8 cellular contexts compared by ENCODE assay signal in the genomic region with DNA sequence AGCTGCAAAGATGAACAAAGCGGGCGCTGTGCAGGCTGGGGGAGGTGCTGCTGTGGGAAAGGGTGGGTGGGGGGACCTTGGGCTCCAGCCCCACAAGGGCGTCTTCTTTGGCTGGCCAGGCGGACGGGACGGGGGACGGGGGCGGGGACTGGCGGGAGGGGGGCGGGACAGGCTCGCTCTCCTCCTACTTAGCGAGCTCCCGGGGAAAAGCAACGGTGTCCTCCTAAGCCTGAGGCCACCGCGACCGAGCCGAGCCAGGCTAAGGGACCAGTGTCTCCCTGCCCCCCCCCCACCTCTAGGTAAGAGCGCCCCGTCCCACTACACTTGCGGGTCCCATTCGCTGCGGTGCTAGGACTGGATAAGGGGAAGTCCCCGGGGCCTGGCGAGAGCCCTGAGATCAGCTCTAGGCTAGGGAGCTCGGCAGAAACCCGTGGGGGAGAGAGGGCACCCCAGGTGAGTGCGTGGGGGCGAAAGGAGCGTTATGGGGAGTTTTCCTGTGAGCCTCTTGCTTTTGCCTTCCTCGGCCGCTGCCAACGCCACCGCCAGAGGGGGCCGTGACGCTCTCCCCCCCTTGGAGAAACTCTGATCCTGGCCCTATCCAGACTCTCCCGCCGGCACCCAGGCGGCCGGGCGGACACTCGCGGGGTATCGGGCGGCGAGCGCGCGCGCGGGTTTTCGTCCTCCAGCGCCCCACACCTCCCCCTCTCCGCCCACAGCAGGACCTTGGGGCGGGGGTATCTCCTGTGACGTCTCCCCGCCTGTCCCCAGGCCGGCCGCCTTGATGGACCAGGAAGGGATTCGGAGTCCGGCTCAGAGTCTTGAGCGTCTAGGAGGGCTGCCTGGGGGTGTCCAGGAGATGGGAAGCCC.
A peak's percentile ranks its signal among the peaks of the same experiment; 100 is the strongest.
DNase-seq lines count a peak whose midpoint lies in the region.

A gene (plus strand): TSS at position 215 of the 867 bp plus-strand sequence. CDS start 6,222 bp downstream, outside the sequence.

- intact Hi-C loops in dendritic cell treated with granulocyte-macrophage colony-stimulating factor and Interleukin-4, amounts not matched to agents 40 ng/mL and 50 ng/mL, for 4 days (cut with micrococcal nuclease), result loop anchor here (5.0 kb wide), 1 partner anchor 50 kb away; no protein-coding TSS in a partner anchor

- peaks cover 11% of the 10 kb centered on the region for H3K36me3 Mint-ChIP-seq in dendritic cell treated with granulocyte-macrophage colony-stimulating factor and Interleukin-4, amounts not matched to agents 40 ng/mL and 50 ng/mL, for 4 days (ENCODE audit: low read depth)

- H3K27me3 ChIP-seq in layer of hippocampus (ENCODE audit: control insufficient read depth, insufficient read depth, low read length), result no peaks in the 10 kb centered on the region

- peaks cover 57% of the 10 kb centered on the region for H3K27me3 Mint-ChIP-seq in dendritic cell treated with granulocyte-macrophage colony-stimulating factor and Interleukin-4, amounts not matched to agents 40 ng/mL and 50 ng/mL, for 4 days

- peaks cover 48% of the 10 kb centered on the region for H3K4me1 Mint-ChIP-seq in dendritic cell treated with granulocyte-macrophage colony-stimulating factor and Interleukin-4, amounts not matched to agents 40 ng/mL and 50 ng/mL, for 4 days (ENCODE audit: low read depth)

- DNase-seq in GDM1 (lab: John Stamatoyannopoulos, UW), result peak; percentile 25
- peak; percentile 80 for DNase-seq in NCI-H1105 treated with DMSO at 0.1 percent for 48 hours (lab: John Stamatoyannopoulos, UW)
- peak; percentile 57 for DNase-seq in activated CD4-positive, alpha-beta T cell treated with anti-CD3 and anti-CD28 coated beads for 48 hours
- peak; percentile 64 for DNase-seq in stimulated activated CD4-positive, alpha-beta T cell treated with anti-CD3 and anti-CD28 coated beads, Interleukin-15, amount 100 ng/mL, for 24 hours
- no peak for DNase-seq in NAMALWA (ENCODE audit: low spot score)
- DNase-seq in DMS153 treated with DMSO at 0.1 percent for 48 hours (lab: John Stamatoyannopoulos, UW; ENCODE audit: unreplicated experiment), result no peak

- peak within 1 kb of the TSS; percentile 64 for H3K4me3 Mint-ChIP-seq in dendritic cell treated with granulocyte-macrophage colony-stimulating factor and Interleukin-4, amounts not matched to agents 40 ng/mL and 50 ng/mL, for 4 days

- H3K9me3 Mint-ChIP-seq in dendritic cell treated with granulocyte-macrophage colony-stimulating factor and Interleukin-4, amounts not matched to agents 40 ng/mL and 50 ng/mL, for 4 days, result no peaks in the 10 kb centered on the region

- H3K27ac Mint-ChIP-seq in dendritic cell treated with granulocyte-macrophage colony-stimulating factor and Interleukin-4, amounts not matched to agents 40 ng/mL and 50 ng/mL, for 4 days, result peak within 1 kb of the TSS; percentile 59

- H3K27ac ChIP-seq in layer of hippocampus (ENCODE audit: low read depth, low read length), result peak within 1 kb of the TSS; percentile 94

Comparison
In these comparisons a context has a peak if more than half of its experiments do, and no peak if none do; other contexts are left out.
1. DNase-seq: peak in GDM1 (single experiment), NCI-H1105 treated with DMSO at 0.1 percent for 48 hours (single experiment), activated CD4-positive, alpha-beta T cell treated with anti-CD3 and anti-CD28 coated beads for 48 hours (single experiment) and stimulated activated CD4-positive, alpha-beta T cell treated with anti-CD3 and anti-CD28 coated beads, Interleukin-15, amount 100 ng/mL, for 24 hours (single experiment); none in NAMALWA (single experiment) and DMS153 treated with DMSO at 0.1 percent for 48 hours (single experiment).